8 cellular contexts compared by ENCODE assay signal in genomic region chrX:120251471-120252011, GRCh38. TPM values are rescaled to one million over a fixed set of nuclear protein-coding genes. Genes with fewer than 3 reads are reported as not detected.
DNase-seq lines count a peak whose midpoint lies in the region; ATAC-seq and TF ChIP-seq lines count a peak whose summit lies in the region.

No MANE protein-coding gene starts in this region.

- no peak for TF ChIP-seq POLR2A in stomach (IDR thresholded peaks at IDR 0.05)

- no peak for TF ChIP-seq EP300 in stomach (IDR thresholded peaks at IDR 0.05)

- 1 to 2% methylated on average over 28 of the region's 28 CpGs for WGBS in ectodermal cell, 2 experiments
- WGBS in stomach, 5 donors, result 0 to 45% (median 11%) methylated on average over 19 to 28 of the region's 28 CpGs

- ATAC-seq in GM21367 (IDR thresholded peaks at IDR 0.05; ENCODE audit: unreplicated experiment), result no peak

- H3K9me3 ChIP-seq in KOPT-K1 (ENCODE audit: insufficient read depth, low read length, poor library complexity, severe bottlenecking) (no peaks in the 10 kb centered on the region), ectodermal cell (ENCODE audit: control insufficient read depth, low read length) (no peaks in the 10 kb centered on the region), stomach (no peaks in the 10 kb centered on the region)

- no peaks in the 10 kb centered on the region for H3K4me1 ChIP-seq in ectodermal cell (ENCODE audit: control insufficient read depth, insufficient read depth, low read length)
- peaks cover 0 to 14% (median 0%) of the 10 kb centered on the region in 4 donors for H3K4me1 ChIP-seq in stomach

- peak overlapping the region; percentile 89 for H3K27ac ChIP-seq in KOPT-K1 (ENCODE audit: low read depth, low read length, poor library complexity, severe bottlenecking)
- peak overlapping the region; percentile 73 for H3K27ac ChIP-seq in VCaP
- peak overlapping the region; percentile 80 for H3K27ac ChIP-seq in ectodermal cell (ENCODE audit: insufficient read depth, low read depth, low read length, poor library complexity, severe bottlenecking)
- peak overlapping the region; percentile 85 to 95 (median 91) for H3K27ac ChIP-seq in stomach

- intact Hi-C loops in stomach (cut with DNase I; ENCODE audit: low total_unique reads), result no loop called here

- DNase-seq in ELF-1 (ENCODE audit: low read depth, low spot score) (peak; percentile 54), lung microvascular endothelial cell (ENCODE audit: low read depth in 2 of 2) (peak; percentile 31 to 32), stomach (peak; percentile 27), midbrain (lab: John Stamatoyannopoulos, UW) (no peak)

- peaks cover 29% of the 10 kb centered on the region for H3K27me3 ChIP-seq in ectodermal cell (ENCODE audit: control insufficient read depth, insufficient read depth, low read length, poor library complexity, severe bottlenecking)
- no peaks in the 10 kb centered on the region for H3K27me3 ChIP-seq in stomach

- H3K4me3 ChIP-seq in ectodermal cell (ENCODE audit: insufficient read depth, low read depth, low read length), result peak overlapping the region; percentile 60
- H3K4me3 ChIP-seq in stomach, result peak overlapping the region; percentile 57 to 69 (median 68)

- H3K36me3 ChIP-seq in KOPT-K1 (ENCODE audit: insufficient read depth, low read length), result peaks cover 37% of the 10 kb centered on the region
- H3K36me3 ChIP-seq in ectodermal cell (ENCODE audit: control insufficient read depth, insufficient read depth, low read length), result peaks cover 4% of the 10 kb centered on the region
- peaks cover 5 to 19% (median 15%) of the 10 kb centered on the region in 4 donors for H3K36me3 ChIP-seq in stomach

- TF ChIP-seq CTCF in VCaP (conservative IDR thresholded peaks at IDR 0.05), result no peak
- TF ChIP-seq CTCF in stomach (IDR thresholded peaks at IDR 0.05), result no peak

RNA-seq across cellular contexts. Expression of gene ZBTB33, which starts 0.9 kb away (rescaled TPM):
- 29.2 TPM for polyA plus RNA-seq in ectodermal cell (2013, experiment 1 of 4)
- 30.3 TPM for polyA plus RNA-seq in ectodermal cell (2013, experiment 2 of 4)
- 22.7 TPM for polyA plus RNA-seq in ectodermal cell (2013, experiment 3 of 4)
- 25.7 TPM for polyA plus RNA-seq in ectodermal cell (2013, experiment 4 of 4)
- total RNA-seq in lung microvascular endothelial cell (10.0 and 11.3 TPM in 2 replicates), stomach (10 to 100 TPM in 1 of 5 donors, 1 to 10 TPM in 3, under 1 TPM in 1; 0.58 to 15.1 (median 2.7) TPM)
- 1 to 10 TPM; 2.9 to 5.3 (median 4.5) TPM for polyA plus RNA-seq in stomach

RNA-seq across cellular contexts. Expression of gene TMEM255A, which starts 59.7 kb away (rescaled TPM):
- 13.3 TPM for polyA plus RNA-seq in ectodermal cell (2013, experiment 1 of 4)
- polyA plus RNA-seq in ectodermal cell (2013, experiment 2 of 4), result 12.6 TPM
- polyA plus RNA-seq in ectodermal cell (2013, experiment 3 of 4), result 10.8 TPM
- 12.5 TPM for polyA plus RNA-seq in ectodermal cell (2013, experiment 4 of 4)
- total RNA-seq in lung microvascular endothelial cell, result not detected in 2 replicates
- total RNA-seq in stomach, result 1 to 10 TPM in 1 of 5 donors, under 1 TPM in 2, not detected in 2; 0.29 to 2.0 (median 0.58) TPM
- under 1 TPM; 0.25 to 0.76 (median 0.73) TPM for polyA plus RNA-seq in stomach
